18 cellular contexts compared by ENCODE assay signal in the genomic region with DNA sequence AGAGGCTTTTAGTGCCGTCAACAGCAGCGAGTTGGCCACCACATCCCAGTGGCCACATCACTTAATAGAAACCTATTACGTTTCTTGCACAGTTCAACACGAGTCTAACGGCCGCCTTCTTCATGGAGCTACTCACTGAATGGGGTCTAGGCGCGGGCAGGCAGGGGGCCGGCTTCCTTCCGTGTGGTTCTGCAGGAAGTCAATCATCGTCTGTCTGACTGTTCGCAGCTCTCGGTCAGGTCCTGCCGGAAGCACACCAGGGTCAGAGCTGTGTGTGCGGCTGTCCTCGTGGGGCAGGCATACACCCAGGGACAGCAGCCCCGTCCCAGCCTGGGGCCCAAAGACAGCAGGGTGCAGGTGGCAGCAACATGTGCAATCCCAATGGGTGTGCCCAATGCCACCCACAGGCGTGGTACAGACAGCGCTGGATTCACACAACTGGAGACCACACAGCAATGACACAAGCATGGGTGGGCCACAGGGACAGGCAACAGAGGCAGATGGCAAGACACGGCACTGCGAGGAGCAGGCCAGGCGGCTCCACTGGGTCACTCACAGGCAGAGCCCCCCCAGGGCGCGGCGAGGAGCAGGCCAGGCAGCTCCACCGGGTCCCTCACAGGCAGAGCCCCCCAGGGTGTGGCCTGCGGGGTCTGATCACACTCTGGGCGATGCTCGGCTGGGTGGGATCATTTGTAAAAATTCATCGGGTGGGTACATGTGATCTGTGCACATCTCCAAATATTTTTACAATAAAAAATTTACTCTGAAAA. TPM values are rescaled to one million over a fixed set of nuclear protein-coding genes. Genes with fewer than 3 reads are reported as not detected.
DNase-seq lines count a peak whose midpoint lies in the region; ATAC-seq, FAIRE-seq and TF ChIP-seq lines count a peak whose summit lies in the region.
"Had no signal": no experiment of that assay in that cellular context is flagged by ENCODE, and none has a peak within 500 bp of the region (broad histone marks: within the 10 kb centered on the region; RNA-seq: fewer than 3 reads in every experiment).

No MANE protein-coding gene starts in this region.

- H3K27me3 ChIP-seq in BLaER1 treated with 17β-estradiol and CSF1 and Interleukin-3, amounts not matched to agents 10 nM and 100 nM, result peaks cover 0 to 35% (median 0%) of the 10 kb centered on the region in 11 experiments; a peak in 9 of 22 replicates

- peaks cover 0 to 22% (median 14%) of the 10 kb centered on the region in 11 experiments; a peak in 9 of 22 replicates for H3K36me3 ChIP-seq in BLaER1 treated with 17β-estradiol and CSF1 and Interleukin-3, amounts not matched to agents 10 nM and 100 nM

- H3K4me1 ChIP-seq in BLaER1 treated with 17β-estradiol and CSF1 and Interleukin-3, amounts not matched to agents 10 nM and 100 nM, result peaks cover 78 to 100% (median 100%) of the 10 kb centered on the region in 10 experiments
- H3K4me1 ChIP-seq: Caco-2 had no signal

- peaks cover 21 to 100% (median 100%) of the 10 kb centered on the region in 11 experiments; a peak in 21 of 22 replicates for H4K20me1 ChIP-seq in BLaER1 treated with 17β-estradiol and CSF1 and Interleukin-3, amounts not matched to agents 10 nM and 100 nM

- peak overlapping the region in 5 of 10 experiments; percentile 6 to 57 (median 36); a peak in 8 of 20 replicates for H3K4me3 ChIP-seq in BLaER1 treated with 17β-estradiol and CSF1 and Interleukin-3, amounts not matched to agents 10 nM and 100 nM
- H3K4me3 ChIP-seq: GM23248 had no signal

- H3K27ac ChIP-seq in BLaER1 treated with 17β-estradiol and CSF1 and Interleukin-3, amounts not matched to agents 10 nM and 100 nM, result peak overlapping the region in 6 of 11 experiments; percentile 13 to 82 (median 70); a peak in 10 of 22 replicates
- peak overlapping the region; percentile 77 for H3K27ac ChIP-seq in VCaP
- H3K27ac ChIP-seq: GM23248, HL-60 had no signal

- H3K4me2 ChIP-seq in BLaER1 treated with 17β-estradiol and CSF1 and Interleukin-3, amounts not matched to agents 10 nM and 100 nM, result peak overlapping the region; percentile 87 to 98 (median 94)

- H3K36me3 Mint-ChIP-seq in naive B cell, result peaks cover 0 to 15% of the 10 kb centered on the region in 2 donors

- peaks cover 0 to 1% (median 0%) of the 10 kb centered on the region in 7 donors for H3K9me3 Mint-ChIP-seq in naive B cell

- TF ChIP-seq POLR2A in GM12891 (IDR thresholded peaks at IDR 0.05; ENCODE audit: low read depth, low read length), result no peak

- H3K27me3 Mint-ChIP-seq in naive B cell, result no peaks in the 10 kb centered on the region

- POLR2A ChIA-PET in GM10248 (lab: Yijun Ruan, JAX), result no interaction called here

- peaks cover 37 to 55% (median 53%) of the 10 kb centered on the region in 3 donors for H3K4me1 Mint-ChIP-seq in naive B cell

- H3K4me3 Mint-ChIP-seq in naive B cell, result peak overlapping the region in 4 of 8 donors; percentile 33 to 87 (median 61)

- ATAC-seq in naive B cell (ENCODE audit: low read depth in 2 of 2) (no peak), HG02981 (IDR thresholded peaks at IDR 0.05; ENCODE audit: unreplicated experiment) (no peak)
- ATAC-seq: HCT116 had no signal

- H3K9ac ChIP-seq in BLaER1 treated with 17β-estradiol and CSF1 and Interleukin-3, amounts not matched to agents 10 nM and 100 nM, result peak overlapping the region in 7 of 11 experiments; percentile 5 to 74 (median 59); a peak in 11 of 22 replicates
- H3K9ac ChIP-seq: GM23248 had no signal

- TF ChIP-seq CTCF in VCaP (conservative IDR thresholded peaks at IDR 0.05) (no peak), GM10248 (IDR thresholded peaks at IDR 0.05; ENCODE audit: control extremely low read depth, extremely low read depth, low read depth, missing control alignments) (no peak)

- H3K9me3 ChIP-seq in BLaER1 treated with 17β-estradiol and CSF1 and Interleukin-3, amounts not matched to agents 10 nM and 100 nM (replicated peaks in 1 of 11), result no peaks in the 10 kb centered on the region
- H3K9me3 ChIP-seq: Caco-2 had no signal

- FAIRE-seq in GM12891 (lab: Jason Lieb, UNC), result peak; percentile 48
- FAIRE-seq: RCC 7860 had no signal

- CTCF ChIA-PET in GM10248 (lab: Yijun Ruan, JAX), result interaction anchor here (0.9 to 6.2 kb wide), 10 partner anchors 7 to 117 kb away, joined by 3 to 36 read pairs (median 4); no protein-coding TSS in a partner anchor

- H3K27ac Mint-ChIP-seq in naive B cell, result peak overlapping the region; percentile 63 to 100 (median 94)

- DNase-seq in GM12891 (ENCODE audit: insufficient read length, low spot score), result no peak
- no peak for DNase-seq in naive B cell
- DNase-seq in GM10248 (ENCODE audit: extremely low spot score), result no peak
- DNase-seq in NCI-H2029 treated with DMSO at 0.1 percent for 48 hours (lab: John Stamatoyannopoulos, UW), result no peak
- no peak for DNase-seq in NCI-H748 (lab: John Stamatoyannopoulos, UW; ENCODE audit: unreplicated experiment)
- DNase-seq: Caco-2, GM23248, KBM-7, NCI-H1092, SIG-M5 had no signal

TF ChIP-seq in GM12891, 5 proteins besides CTCF, POLR2A, EP300 and RAD21:
- no peak for TF ChIP-seq SPI1 (IDR thresholded peaks at IDR 0.05; ENCODE audit: low read depth, low read length)
- no peak for TF ChIP-seq POLR2AphosphoS5 (IDR thresholded peaks at IDR 0.05; ENCODE audit: low read depth, low read length)
- TF ChIP-seq PAX5 (IDR thresholded peaks at IDR 0.05; ENCODE audit: insufficient read depth, low read length, severe bottlenecking), result no peak
- no peak for TF ChIP-seq TAF1 (IDR thresholded peaks at IDR 0.05; ENCODE audit: low read depth, low read length)
- no peak for TF ChIP-seq POU2F2 (IDR thresholded peaks at IDR 0.05; ENCODE audit: low read depth, low read length)

RNA-seq across cellular contexts. Expression of gene LHX3, which starts 19.1 kb away (rescaled TPM):
- polyA plus RNA-seq in GM12891 (2012; ENCODE audit: low read depth, missing spikeins), result not detected
- not detected for polyA plus RNA-seq in naive B cell (ENCODE audit: low read depth in 6 of 6)
- polyA plus RNA-seq: AG04450, BJ, GM23248 had no signal

RNA-seq across cellular contexts. Expression of gene QSOX2, which starts 21.6 kb away (rescaled TPM):
- polyA plus RNA-seq in GM12891 (2012; ENCODE audit: low read depth, missing spikeins), result 8.2 TPM
- 1 to 10 TPM; 2.8 to 4.6 (median 3.7) TPM for polyA plus RNA-seq in naive B cell (ENCODE audit: low read depth in 6 of 6)
